In the genomic region with DNA sequence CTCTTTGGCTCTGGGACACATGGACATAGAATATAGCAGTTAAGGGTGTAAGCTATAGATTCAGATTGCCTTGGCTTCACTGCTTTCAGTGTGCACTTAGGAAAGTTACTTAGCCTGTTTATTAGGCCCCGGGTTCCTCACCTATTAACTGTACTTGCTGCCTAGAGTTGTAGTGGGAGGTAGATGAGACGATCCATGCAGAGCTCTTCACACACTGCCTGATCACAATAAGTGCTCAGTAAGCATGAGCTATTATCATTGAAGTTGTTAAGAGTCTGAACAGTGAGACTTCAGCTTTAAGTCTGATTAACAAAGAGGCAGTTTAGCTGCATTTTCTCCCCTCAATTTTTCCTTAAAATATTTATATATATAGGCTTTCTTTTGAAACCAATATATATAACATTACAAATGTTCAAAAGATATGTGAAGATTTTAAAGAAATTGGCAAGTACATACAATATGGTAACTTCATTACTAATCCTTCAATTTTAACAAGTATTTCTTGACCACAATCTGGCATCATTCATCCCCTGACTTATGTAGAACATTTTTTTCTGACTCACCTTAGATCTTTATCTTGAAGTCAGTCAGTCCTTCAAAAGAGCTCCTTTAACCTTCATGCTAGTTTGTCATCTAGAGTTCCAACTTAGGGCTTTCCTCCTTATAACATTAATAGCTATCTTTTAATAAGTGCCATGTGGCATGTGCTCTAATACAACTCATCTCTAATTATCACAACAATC, we compare ENCODE assay signal across 20 cellular contexts. TPM values are rescaled to one million over a fixed set of nuclear protein-coding genes. Genes with fewer than 3 reads are reported as not detected.
DNase-seq lines count a peak whose midpoint lies in the region; ATAC-seq and TF ChIP-seq lines count a peak whose summit lies in the region.
"Had no signal": no experiment of that assay in that cellular context is flagged by ENCODE, and none has a peak within 500 bp of the region (broad histone marks: within the 10 kb centered on the region; RNA-seq: fewer than 3 reads in every experiment).

No MANE protein-coding gene starts in this region.

- H3K4me3 ChIP-seq in breast epithelium (no peak overlapping the region), spleen (no peak overlapping the region)
- H3K4me3 ChIP-seq: heart right ventricle, MG63, testis had no signal

- no peak overlapping the region for H3K27ac ChIP-seq in breast epithelium
- H3K27ac ChIP-seq in spleen: no peak overlapping the region
- H3K27ac ChIP-seq: C4-2B, heart right ventricle, testis had no signal

- peaks cover 9% of the 10 kb centered on the region for H3K4me1 Mint-ChIP-seq in MCF 10A (ENCODE audit: insufficient read depth, unreplicated experiment)
- H3K4me1 Mint-ChIP-seq: activated naive CD8-positive, alpha-beta T cell treated with anti-CD3 and anti-CD28 coated beads, Interleukin-2, amount 10 ng/mL, durations not matched to agents 7 days and 5 days had no signal

- no peaks in the 10 kb centered on the region for H3K9me3 Mint-ChIP-seq in MCF 10A (ENCODE audit: unreplicated experiment)

- ATAC-seq in HG02759 (IDR thresholded peaks at IDR 0.05; ENCODE audit: unreplicated experiment) (no peak), GM19351 (IDR thresholded peaks at IDR 0.05; ENCODE audit: unreplicated experiment) (no peak)
- ATAC-seq: heart right ventricle; left lobe of liver; naive thymus-derived CD8-positive, alpha-beta T cell; Panc1 had no signal

- no peak overlapping the region for H3K27ac Mint-ChIP-seq in MCF 10A (ENCODE audit: low read depth, unreplicated experiment)
- H3K27ac Mint-ChIP-seq: activated naive CD8-positive, alpha-beta T cell treated with anti-CD3 and anti-CD28 coated beads, Interleukin-2, amount 10 ng/mL, durations not matched to agents 7 days and 5 days; mesothelial cell of epicardium had no signal

- CTCF ChIA-PET in MCF 10A (lab: Yijun Ruan, JAX): interaction anchor here (0.7 to 1.3 kb wide), 3 partner anchors 14 to 317 kb away, joined by 3 read pairs; no protein-coding TSS in a partner anchor

- DNase-seq in MCF 10A (ENCODE audit: unreplicated experiment) (peak; percentile 49), breast epithelium (ENCODE audit: low spot score in 2 of 2) (no peak), RPMI7951 (ENCODE audit: low read depth) (peak; percentile 53), iris pigment epithelial cell (ENCODE audit: low read depth) (peak; percentile 39), spleen (no peak)
- DNase-seq: activated CD4-positive, alpha-beta T cell treated with anti-CD3 and anti-CD28 coated beads, Interleukin-2, amount 50 U/mL, for 1 hour; activated effector memory CD4-positive, alpha-beta T cell treated with Interleukin-2 at 50 U/mL for 16 hours; activated naive CD8-positive, alpha-beta T cell treated with anti-CD3 and anti-CD28 coated beads, Interleukin-2, amount 10 ng/mL, durations not matched to agents 7 days and 5 days; heart right ventricle; MG63; naive thymus-derived CD8-positive, alpha-beta T cell; NCI-H1436; small intestine; testis had no signal

- no peaks in the 10 kb centered on the region for H3K4me1 ChIP-seq in breast epithelium
- no peaks in the 10 kb centered on the region for H3K4me1 ChIP-seq in spleen
- H3K4me1 ChIP-seq: heart right ventricle, testis had no signal

- TF ChIP-seq POLR2A in breast epithelium (IDR thresholded peaks at IDR 0.05): no peak
- no peak for TF ChIP-seq POLR2A in spleen (IDR thresholded peaks at IDR 0.05)

- TF ChIP-seq CTCF in MCF 10A (IDR thresholded peaks at IDR 0.05; ENCODE audit: unreplicated experiment) (no peak), breast epithelium (IDR thresholded peaks at IDR 0.05) (no peak), spleen (IDR thresholded peaks at IDR 0.05 in 8 of 11, conservative IDR thresholded peaks at IDR 0.05 in 3 of 11) (no peak)

- H3K36me3 Mint-ChIP-seq in MCF 10A (ENCODE audit: insufficient read depth, unreplicated experiment): no peaks in the 10 kb centered on the region
- H3K36me3 Mint-ChIP-seq: mesothelial cell of epicardium had no signal

- peaks cover 45% of the 10 kb centered on the region for H3K27me3 Mint-ChIP-seq in MCF 10A (ENCODE audit: insufficient read depth, unreplicated experiment)

- H3K9me3 ChIP-seq in breast epithelium: no peaks in the 10 kb centered on the region
- H3K9me3 ChIP-seq in spleen: peaks cover 0 to 7% (median 1%) of the 10 kb centered on the region in 8 donors
- H3K9me3 ChIP-seq: MG63, testis had no signal

- no peaks in the 10 kb centered on the region for H3K27me3 ChIP-seq in breast epithelium
- H3K27me3 ChIP-seq in spleen (replicated peaks in 1 of 7): peaks cover 0 to 5% (median 0%) of the 10 kb centered on the region in 7 donors
- H3K27me3 ChIP-seq: MG63, testis had no signal

- BruUV-seq in MCF 10A (replicated peaks; lab: Mats Ljungman, UMichigan): no TSS peak

- WGBS in spleen, 5 donors: 73 to 97% (median 84%) methylated on average over 2 of the region's 2 CpGs

- intact Hi-C loops in MCF 10A (cut with micrococcal nuclease) (no loop called here), breast epithelium (cut with DNase I; ENCODE audit: low total_unique reads) (no loop called here), spleen (cut with DNase I; ENCODE audit: low total_unique reads) (no loop called here)

- H3K36me3 ChIP-seq in breast epithelium: no peaks in the 10 kb centered on the region
- H3K36me3 ChIP-seq in spleen: no peaks in the 10 kb centered on the region
- H3K36me3 ChIP-seq: heart right ventricle, MG63 had no signal

- no peak overlapping the region for H3K4me3 Mint-ChIP-seq in MCF 10A (ENCODE audit: unreplicated experiment)
- H3K4me3 Mint-ChIP-seq: activated naive CD8-positive, alpha-beta T cell treated with anti-CD3 and anti-CD28 coated beads, Interleukin-2, amount 10 ng/mL, durations not matched to agents 7 days and 5 days; mesothelial cell of epicardium; naive thymus-derived CD8-positive, alpha-beta T cell had no signal

- POLR2A ChIA-PET in MCF 10A (lab: Yijun Ruan, JAX): interaction anchor here (0.6 to 1.6 kb wide), 9 partner anchors 9 to 143 kb away, joined by 3 to 6 read pairs (median 3); a partner anchor contains a TSS

RNA-seq across cellular contexts. Expression of a gene that starts 20.5 kb away (rescaled TPM):
- 12.7 and 14.4 TPM in 2 replicates for total RNA-seq in MCF 10A (2022)
- total RNA-seq in breast epithelium: 10 to 100 TPM in 2 of 3 donors, 1 to 10 TPM in 1; 6.9 to 15.1 (median 13.6) TPM
- total RNA-seq in RPMI7951 (2014; rRNA removed; shearing (Covaris generic)): 7.7 and 9.7 TPM in 2 replicates
- total RNA-seq in spleen: 10 to 100 TPM in 1 of 7 donors, 1 to 10 TPM in 6; 3.1 to 16.8 (median 6.7) TPM
- 1 to 10 TPM; 3.5 to 4.2 (median 3.8) TPM for polyA plus RNA-seq in spleen

Comparison
In these comparisons a context has a peak if more than half of its experiments do, and no peak if none do; other contexts are left out.
1. DNase-seq: peak in MCF 10A (single experiment), RPMI7951 (single experiment) and iris pigment epithelial cell (single experiment); none in breast epithelium (0 of 2) and spleen (single experiment).